15 cellular contexts compared by ENCODE assay signal in genomic region chr10:110786172-110786571, GRCh38.
DNase-seq lines count a peak whose midpoint lies in the region; ATAC-seq, FAIRE-seq and TF ChIP-seq lines count a peak whose summit lies in the region.
"Had no signal": no experiment of that assay in that cellular context is flagged by ENCODE, and none has a peak within 500 bp of the region (broad histone marks: within the 10 kb centered on the region; RNA-seq: fewer than 3 reads in every experiment).

No MANE protein-coding gene starts in this region.

- dilution Hi-C loops in keratinocyte (cut with MboI; ENCODE audit: extremely low pct_ligation_motif_present, low sequenced_read_pairs), result no loop called here

- peak; percentile 34 for FAIRE-seq in keratinocyte (lab: Jason Lieb, UNC)

- H3K9ac ChIP-seq in keratinocyte (ENCODE audit: control insufficient read depth, extremely low read depth, insufficient read depth, low read length), result no peak overlapping the region
- H3K9ac ChIP-seq: GM23248, KMS-11 had no signal

- H3K36me3 Mint-ChIP-seq in activated naive CD4-positive, alpha-beta T cell treated with anti-CD3 and anti-CD28 coated beads, Interleukin-2, amount 50 U/mL, for 24 hours, result no peaks in the 10 kb centered on the region
- peaks cover 8% of the 10 kb centered on the region for H3K36me3 Mint-ChIP-seq in activated naive CD4-positive, alpha-beta T cell treated with anti-CD3 and anti-CD28 coated beads, Interleukin-2, amount 10 ng/mL, durations not matched to agents 7 days and 5 days
- H3K36me3 Mint-ChIP-seq in activated naive CD8-positive, alpha-beta T cell treated with anti-CD3 and anti-CD28 coated beads for 36 hours, result peaks cover 9% of the 10 kb centered on the region

- TF ChIP-seq CTCF in keratinocyte (optimal IDR thresholded peaks at IDR 0.05 in 1 of 3, IDR thresholded peaks at IDR 0.05 in 1 of 3, conservative IDR thresholded peaks at IDR 0.05 in 1 of 3; ENCODE audit: extremely low read depth in 1 of 3, insufficient read depth in 2 of 3, low read length in 3 of 3), result no peak
- no peak for TF ChIP-seq CTCF in thyroid gland (IDR thresholded peaks at IDR 0.05)

- H3K9me3 Mint-ChIP-seq in activated naive CD4-positive, alpha-beta T cell treated with anti-CD3 and anti-CD28 coated beads, Interleukin-2, amount 50 U/mL, for 24 hours, result no peaks in the 10 kb centered on the region
- peaks cover 7% of the 10 kb centered on the region for H3K9me3 Mint-ChIP-seq in activated naive CD4-positive, alpha-beta T cell treated with anti-CD3 and anti-CD28 coated beads, Interleukin-2, amount 10 ng/mL, durations not matched to agents 7 days and 5 days
- peaks cover 8% of the 10 kb centered on the region for H3K9me3 Mint-ChIP-seq in activated naive CD8-positive, alpha-beta T cell treated with anti-CD3 and anti-CD28 coated beads for 36 hours

- intact Hi-C loops in thyroid gland (cut with DNase I), result no loop called here

- no peaks in the 10 kb centered on the region for H3K27me3 Mint-ChIP-seq in activated naive CD4-positive, alpha-beta T cell treated with anti-CD3 and anti-CD28 coated beads, Interleukin-2, amount 50 U/mL, for 24 hours
- H3K27me3 Mint-ChIP-seq in activated naive CD4-positive, alpha-beta T cell treated with anti-CD3 and anti-CD28 coated beads, Interleukin-2, amount 10 ng/mL, durations not matched to agents 7 days and 5 days, result peaks cover 6% of the 10 kb centered on the region
- no peaks in the 10 kb centered on the region for H3K27me3 Mint-ChIP-seq in activated naive CD8-positive, alpha-beta T cell treated with anti-CD3 and anti-CD28 coated beads for 36 hours

- H3K79me2 ChIP-seq in keratinocyte (ENCODE audit: control insufficient read depth, insufficient read depth, low read length), result no peaks in the 10 kb centered on the region

- peaks cover 3% of the 10 kb centered on the region for H3K4me1 ChIP-seq in keratinocyte (ENCODE audit: control insufficient read depth, extremely low read depth, insufficient read depth, low read length)
- H3K4me1 ChIP-seq in thyroid gland, result peaks cover 25 to 45% of the 10 kb centered on the region in 2 donors

- H3K4me2 ChIP-seq in keratinocyte (ENCODE audit: control insufficient read depth, extremely low read depth, insufficient read depth, low read depth, low read length), result no peak overlapping the region
- H3K4me2 ChIP-seq: KMS-11 had no signal

- H3K4me3 ChIP-seq in keratinocyte (ENCODE audit: control insufficient read depth in 2 of 3, extremely low read depth in 1 of 3, insufficient read depth in 2 of 3, low read depth in 1 of 3, low read length in 3 of 3), result no peak overlapping the region
- H3K4me3 ChIP-seq in thyroid gland (replicated peaks in 1 of 3), result no peak overlapping the region
- H3K4me3 ChIP-seq: GM23248, stomach had no signal

- no peaks in the 10 kb centered on the region for H3K9me1 ChIP-seq in keratinocyte (ENCODE audit: control insufficient read depth, extremely low read depth, insufficient read depth, low read length)

- WGBS in thyroid gland, 2 donors, result 30 to 52% methylated on average over 8 of the region's 8 CpGs

- peak overlapping the region; percentile 16 for H2AFZ ChIP-seq in keratinocyte (ENCODE audit: control insufficient read depth, low read length)
- H2AFZ ChIP-seq: GM23248 had no signal

- H4K20me1 ChIP-seq in keratinocyte (ENCODE audit: control insufficient read depth, extremely low read depth, insufficient read depth, low read length), result no peaks in the 10 kb centered on the region

- peak overlapping the region; percentile 36 for H3K27ac Mint-ChIP-seq in activated naive CD4-positive, alpha-beta T cell treated with anti-CD3 and anti-CD28 coated beads, Interleukin-2, amount 50 U/mL, for 24 hours
- H3K27ac Mint-ChIP-seq in activated naive CD4-positive, alpha-beta T cell treated with anti-CD3 and anti-CD28 coated beads, Interleukin-2, amount 10 ng/mL, durations not matched to agents 7 days and 5 days, result no peak overlapping the region
- H3K27ac Mint-ChIP-seq in activated naive CD8-positive, alpha-beta T cell treated with anti-CD3 and anti-CD28 coated beads for 36 hours, result peak overlapping the region; percentile 62

- ATAC-seq in HG03108 (IDR thresholded peaks at IDR 0.05; ENCODE audit: unreplicated experiment), result no peak

- H3K27me3 ChIP-seq in keratinocyte (ENCODE audit: control insufficient read depth, extremely low read depth, insufficient read depth, low read length) (no peaks in the 10 kb centered on the region), thyroid gland (no peaks in the 10 kb centered on the region)
- H3K27me3 ChIP-seq: stomach had no signal

- CTCF ChIA-PET in activated naive CD4-positive, alpha-beta T cell treated with anti-CD3 and anti-CD28 coated beads, Interleukin-2, amount 10 ng/mL, durations not matched to agents 7 days and 5 days (lab: Charles Lee), result interaction anchor here (1.0 kb wide), 1 partner anchor 11 kb away, joined by 3 read pairs; no protein-coding TSS in a partner anchor

- H3K27ac ChIP-seq in keratinocyte (ENCODE audit: control insufficient read depth, insufficient read depth, low read length) (no peak overlapping the region), thyroid gland (peak overlapping the region; percentile 85 to 96 (median 94))
- H3K27ac ChIP-seq: GM23248, KMS-11, stomach had no signal

- H3K4me1 Mint-ChIP-seq in activated naive CD4-positive, alpha-beta T cell treated with anti-CD3 and anti-CD28 coated beads, Interleukin-2, amount 50 U/mL, for 24 hours, result peaks cover 41% of the 10 kb centered on the region
- H3K4me1 Mint-ChIP-seq in activated naive CD4-positive, alpha-beta T cell treated with anti-CD3 and anti-CD28 coated beads, Interleukin-2, amount 10 ng/mL, durations not matched to agents 7 days and 5 days, result peaks cover 25% of the 10 kb centered on the region
- peaks cover 52% of the 10 kb centered on the region for H3K4me1 Mint-ChIP-seq in activated naive CD8-positive, alpha-beta T cell treated with anti-CD3 and anti-CD28 coated beads for 36 hours

- DNase-seq in activated naive CD4-positive, alpha-beta T cell treated with anti-CD3 and anti-CD28 coated beads, Interleukin-2, amount 10 ng/mL, durations not matched to agents 7 days and 5 days, result no peak
- no peak for DNase-seq in activated naive CD8-positive, alpha-beta T cell treated with anti-CD3 and anti-CD28 coated beads for 36 hours
- no peak for DNase-seq in keratinocyte (ENCODE audit: low read depth, low spot score)
- DNase-seq in thyroid gland, result peak; percentile 95 to 96
- no peak for DNase-seq in DMS 273 (lab: John Stamatoyannopoulos, UW; ENCODE audit: unreplicated experiment)
- DNase-seq in 8988T, result no peak
- DNase-seq: activated CD4-positive, alpha-beta T cell treated with anti-CD3 and anti-CD28 coated beads for 1 hour; effector memory CD4-positive, alpha-beta T cell; GM23248; NCI-H2227 treated with DMSO at 0.1 percent for 48 hours; SHP77; stomach had no signal

- no peaks in the 10 kb centered on the region for H3K36me3 ChIP-seq in keratinocyte (ENCODE audit: control insufficient read depth in 2 of 2, extremely low read depth in 1 of 2, insufficient read depth in 2 of 2, low read length in 2 of 2)
- H3K36me3 ChIP-seq in thyroid gland, result no peaks in the 10 kb centered on the region
- H3K36me3 ChIP-seq: stomach had no signal

- TF ChIP-seq POLR2A in thyroid gland (IDR thresholded peaks at IDR 0.05), result peak in 1 of 2 donors; percentile 83

- H3K9me3 ChIP-seq in keratinocyte (ENCODE audit: control insufficient read depth, low read depth, low read length) (no peaks in the 10 kb centered on the region), thyroid gland (no peaks in the 10 kb centered on the region)
- H3K9me3 ChIP-seq: stomach had no signal

- no peak overlapping the region for H3K4me3 Mint-ChIP-seq in activated naive CD4-positive, alpha-beta T cell treated with anti-CD3 and anti-CD28 coated beads, Interleukin-2, amount 50 U/mL, for 24 hours
- no peak overlapping the region for H3K4me3 Mint-ChIP-seq in activated naive CD4-positive, alpha-beta T cell treated with anti-CD3 and anti-CD28 coated beads, Interleukin-2, amount 10 ng/mL, durations not matched to agents 7 days and 5 days
- no peak overlapping the region for H3K4me3 Mint-ChIP-seq in activated naive CD8-positive, alpha-beta T cell treated with anti-CD3 and anti-CD28 coated beads for 36 hours

Comparison
In these comparisons a context has a peak if more than half of its experiments do, and no peak if none do; other contexts are left out.
1. DNase-seq: peak in thyroid gland (2 of 2); none in activated naive CD4-positive, alpha-beta T cell treated with anti-CD3 and anti-CD28 coated beads, Interleukin-2, amount 10 ng/mL, durations not matched to agents 7 days and 5 days (single experiment), activated naive CD8-positive, alpha-beta T cell treated with anti-CD3 and anti-CD28 coated beads for 36 hours (single experiment), keratinocyte (single experiment), DMS 273 (single experiment) and 8988T (single experiment).